In the genomic region with DNA sequence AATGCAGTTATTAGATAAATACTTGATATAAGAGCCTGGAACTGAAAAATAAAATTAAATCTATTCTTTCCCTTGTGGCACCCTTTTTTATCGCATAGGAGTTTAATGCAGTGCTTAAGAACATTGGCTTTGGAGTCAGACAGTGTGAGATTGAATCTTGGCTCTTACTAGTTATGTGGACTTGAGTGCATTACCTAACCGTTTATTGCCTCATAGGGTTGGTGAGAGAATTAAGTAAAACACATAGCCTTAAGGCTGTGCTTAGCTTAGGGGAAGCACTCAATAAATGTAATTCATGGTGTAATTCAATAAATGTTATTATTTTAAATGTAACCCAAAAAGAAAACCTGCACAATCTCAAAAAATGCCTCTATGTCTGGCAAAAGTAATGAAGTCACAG, we compare ENCODE assay signal across 8 cellular contexts. TPM values are rescaled to one million over a fixed set of nuclear protein-coding genes. Genes with fewer than 3 reads are reported as not detected.
DNase-seq lines count a peak whose midpoint lies in the region; ATAC-seq, FAIRE-seq and TF ChIP-seq lines count a peak whose summit lies in the region.
"Had no signal": no experiment of that assay in that cellular context is flagged by ENCODE, and none has a peak within 500 bp of the region (broad histone marks: within the 10 kb centered on the region; RNA-seq: fewer than 3 reads in every experiment).

No MANE protein-coding gene starts in this region.

- no peak overlapping the region for H3K14ac ChIP-seq in H1 (ENCODE audit: insufficient read length)

- TF ChIP-seq CTCF in Panc1 (IDR thresholded peaks at IDR 0.05): no peak
- no peak for TF ChIP-seq CTCF in H1 (IDR thresholded peaks at IDR 0.05; ENCODE audit: control extremely low read depth in 1 of 3, insufficient read depth in 1 of 3, low read depth in 1 of 3, low read length in 3 of 3)
- TF ChIP-seq CTCF in smooth muscle cell (IDR thresholded peaks at IDR 0.05; ENCODE audit: borderline replicate concordance, insufficient read depth, poor library complexity, severe bottlenecking): no peak

- POLR2A ChIA-PET in Panc1 (lab: Charles Lee): interaction anchor here (0.6 to 1.0 kb wide), 5 partner anchors 36 to 352 kb away, joined by 3 to 7 read pairs (median 4); no protein-coding TSS in a partner anchor
- POLR2A ChIA-PET in H1 (lab: Charles Lee; ENCODE audit: partially characterized antibody): interaction anchor here (0.7 kb wide), 1 partner anchor 20 kb away, joined by 5 read pairs; no protein-coding TSS in a partner anchor

- no peak overlapping the region for H3K18ac ChIP-seq in H1 (ENCODE audit: extremely low read depth, low read length)

- no peak overlapping the region for H4K91ac ChIP-seq in H1 (replicated peaks; ENCODE audit: insufficient read length, low read length)

- no peak overlapping the region for H4K8ac ChIP-seq in H1 (ENCODE audit: extremely low read depth, insufficient read depth, low read length)

- H3K4me1 ChIP-seq in Panc1 (ENCODE audit: control insufficient read depth, insufficient read depth, low read length) (peaks cover 35% of the 10 kb centered on the region), H1 (replicated peaks in 1 of 4; ENCODE audit: control insufficient read depth in 3 of 4, insufficient read depth in 4 of 4, low read length in 3 of 4) (peaks cover 0 to 12% (median 7%) of the 10 kb centered on the region in 4 experiments; a peak in 6 of 7 replicates), smooth muscle cell (ENCODE audit: low read depth) (peaks cover 9% of the 10 kb centered on the region)

- no peaks in the 10 kb centered on the region for H3K9me3 ChIP-seq in Panc1 (ENCODE audit: control insufficient read depth, insufficient read depth, low read depth, low read length)
- H3K9me3 ChIP-seq in H1 (ENCODE audit: insufficient read depth in 2 of 2, low read depth in 1 of 2, low read length in 1 of 2): no peaks in the 10 kb centered on the region
- H3K9me3 ChIP-seq in smooth muscle cell (replicated peaks; ENCODE audit: low read depth): no peaks in the 10 kb centered on the region

- no peak overlapping the region for H2BK15ac ChIP-seq in H1 (ENCODE audit: low read length)

- DNase-seq in GM12891 (ENCODE audit: insufficient read length, low spot score) (no peak), Panc1 (ENCODE audit: low read depth, low spot score) (no peak), H1 (ENCODE audit: low read depth in 1 of 2, low spot score in 2 of 2) (no peak), smooth muscle cell (lab: John Stamatoyannopoulos, UW; ENCODE audit: unreplicated experiment) (no peak), NCI-H2081 (lab: John Stamatoyannopoulos, UW) (no peak)
- no peak for DNase-seq in activated effector memory CD4-positive, alpha-beta T cell treated with Interleukin-2 at 50 U/mL for 16 hours
- DNase-seq: occipital lobe had no signal

- no peak overlapping the region for H2BK12ac ChIP-seq in H1 (ENCODE audit: low read depth, low read length)

- FAIRE-seq in GM12891 (lab: Jason Lieb, UNC): no peak
- no peak for FAIRE-seq in H1 (lab: Jason Lieb, UNC)

- no peak overlapping the region for H2BK20ac ChIP-seq in H1 (ENCODE audit: low read length)

- H3K23me2 ChIP-seq in H1 (ENCODE audit: low read depth, low read length): peaks cover 12% of the 10 kb centered on the region

- no peak for ATAC-seq in Panc1
- ATAC-seq in GM18867 (IDR thresholded peaks at IDR 0.05; ENCODE audit: unreplicated experiment): no peak

- H3K27ac ChIP-seq in Panc1 (ENCODE audit: low read length): peak overlapping the region; percentile 52
- H3K27ac ChIP-seq in H1 (ENCODE audit: low read depth, low read length): no peak overlapping the region
- no peak overlapping the region for H3K27ac ChIP-seq in smooth muscle cell (ENCODE audit: low read depth)

- CTCF ChIA-PET in Panc1 (lab: Charles Lee) (interaction anchor here (1.0 to 2.5 kb wide), 2 partner anchors 93 to 115 kb away, joined by 5 to 16 read pairs; no protein-coding TSS in a partner anchor), H1 (lab: Charles Lee; ENCODE audit: partially characterized antibody) (interaction anchor here (1.3 kb wide), 1 partner anchor 136 kb away, joined by 5 read pairs; no protein-coding TSS in a partner anchor)

- peaks cover 6 to 9% of the 10 kb centered on the region in 2 experiments for H4K20me1 ChIP-seq in H1 (replicated peaks in 1 of 2; ENCODE audit: control insufficient read depth in 1 of 2, insufficient read depth in 2 of 2, low read length in 2 of 2)
- H4K20me1 ChIP-seq in smooth muscle cell (ENCODE audit: low read depth): peaks cover 71% of the 10 kb centered on the region

- TF ChIP-seq POLR2A in GM12891 (IDR thresholded peaks at IDR 0.05; ENCODE audit: low read depth, low read length) (0 out of 2 replicates have a peak, but pooled peaks have one; percentile 31), H1 (IDR thresholded peaks at IDR 0.05; ENCODE audit: control extremely low read depth in 1 of 2, low read depth in 2 of 2, low read length in 2 of 2) (no peak)

- H3K79me1 ChIP-seq in H1 (ENCODE audit: low read depth, low read length): peaks cover 4% of the 10 kb centered on the region; the same call in 1 of the 2 replicates

- H3K9ac ChIP-seq in H1 (replicated peaks in 1 of 4; ENCODE audit: extremely low read depth in 1 of 4, low read depth in 3 of 4, low read length in 3 of 4) (no peak overlapping the region), smooth muscle cell (ENCODE audit: low read depth) (no peak overlapping the region)

- WGBS in H1 (ENCODE audit: extremely low coverage in 1 of 2, insufficient coverage in 1 of 2, insufficient read length in 1 of 2, insufficient replicate concordance in 2 of 2, low coverage in 1 of 2, low lambda C conversion rate in 2 of 2, missing lambda C conversion rate in 1 of 2), 2 experiments: 86% methylated on average over 2 of the region's 2 CpGs; no CpG with 5 or more reads in 1 of the 2 experiments
- WGBS in smooth muscle cell (ENCODE audit: low lambda C conversion rate): 80% methylated on average over 2 of the region's 2 CpGs

- intact Hi-C loops in Panc1 (cut with micrococcal nuclease; ENCODE audit: unreplicated experiment): no loop called here

- H2AK5ac ChIP-seq in H1 (ENCODE audit: low read depth, low read length): no peak overlapping the region

- TF ChIP-seq RAD21 in H1 (IDR thresholded peaks at IDR 0.05 in 1 of 2, conservative IDR thresholded peaks at IDR 0.05 in 1 of 2; ENCODE audit: low read depth in 2 of 2, low read length in 2 of 2): no peak

- no peak overlapping the region for H2BK120ac ChIP-seq in H1 (replicated peaks; ENCODE audit: low read depth, low read length)

- peak overlapping the region; percentile 36 for H3K56ac ChIP-seq in H1 (replicated peaks; ENCODE audit: insufficient read length, low read depth, low read length)

- no peaks in the 10 kb centered on the region for H3F3A ChIP-seq in smooth muscle cell (ENCODE audit: low read depth)

- H2AFZ ChIP-seq in H1 (ENCODE audit: low read length): no peak overlapping the region
- H2AFZ ChIP-seq in smooth muscle cell (ENCODE audit: low read depth): no peak overlapping the region

- no peak overlapping the region for H2BK5ac ChIP-seq in H1 (ENCODE audit: low read depth, low read length)

- H4K5ac ChIP-seq in H1 (ENCODE audit: insufficient read length, low read depth, low read length): no peak overlapping the region

- in situ Hi-C loops in Panc1 (cut with HindIII; ENCODE audit: low pct_unique_long_range_greater_than_20kb, low sequenced_read_pairs): loop anchor here (25.0 kb wide), 1 partner anchor 127 kb away; no protein-coding TSS in a partner anchor

- H3K23ac ChIP-seq in H1 (ENCODE audit: insufficient read length): no peak overlapping the region

- no TSS peak for BruUV-seq in Panc1 (replicated peaks; lab: Mats Ljungman, UMichigan)

- H3K4me2 ChIP-seq in H1 (ENCODE audit: insufficient read depth in 1 of 2, low read depth in 2 of 2, low read length in 2 of 2): no peak overlapping the region; a peak in 1 of 4 replicates
- H3K4me2 ChIP-seq in smooth muscle cell: peak overlapping the region; percentile 16

- no peak overlapping the region for H3K4ac ChIP-seq in H1 (replicated peaks; ENCODE audit: insufficient read length, low read depth, low read length)

- H3K4me3 ChIP-seq in Panc1 (ENCODE audit: low read depth in 2 of 2, low read length in 2 of 2): peak overlapping the region; percentile 89; a peak in 3 of 4 replicates
- no peak overlapping the region for H3K4me3 ChIP-seq in H1 (ENCODE audit: extremely low read depth in 1 of 4, insufficient read depth in 2 of 4, low read depth in 3 of 4, low read length in 4 of 4)
- no peak overlapping the region for H3K4me3 ChIP-seq in smooth muscle cell

- H3K79me2 ChIP-seq in H1 (ENCODE audit: control insufficient read depth in 1 of 2, insufficient read depth in 2 of 2, low read length in 2 of 2): peaks cover 0 to 49% of the 10 kb centered on the region in 2 experiments; a peak in 2 of 4 replicates
- peaks cover 63% of the 10 kb centered on the region for H3K79me2 ChIP-seq in smooth muscle cell (ENCODE audit: low read depth)

- H3K27me3 ChIP-seq in Panc1 (ENCODE audit: control insufficient read depth, insufficient read depth, low read length): peaks cover 17% of the 10 kb centered on the region
- no peaks in the 10 kb centered on the region; a peak in 3 of 7 replicates for H3K27me3 ChIP-seq in H1 (replicated peaks in 1 of 4; ENCODE audit: control insufficient read depth in 3 of 4, extremely low read depth in 1 of 4, insufficient read depth in 3 of 4, low read length in 3 of 4)
- H3K27me3 ChIP-seq in smooth muscle cell (ENCODE audit: low read depth): no peaks in the 10 kb centered on the region

- TF ChIP-seq EP300 in H1 (IDR thresholded peaks at IDR 0.05; ENCODE audit: borderline replicate concordance in 1 of 2, low read depth in 2 of 2, low read length in 2 of 2): no peak

- no peaks in the 10 kb centered on the region; the same call in 1 of the 2 replicates for H3K36me3 ChIP-seq in Panc1 (ENCODE audit: control insufficient read depth, insufficient read depth, low read length)
- no peaks in the 10 kb centered on the region for H3K36me3 ChIP-seq in H1 (ENCODE audit: control insufficient read depth in 2 of 4, insufficient read depth in 4 of 4, low read length in 3 of 4)
- no peaks in the 10 kb centered on the region for H3K36me3 ChIP-seq in smooth muscle cell (ENCODE audit: low read depth)

RNA-seq across cellular contexts. Expression of gene STK17A, which starts 2.6 kb away (rescaled TPM):
- 49.4 TPM for polyA plus RNA-seq in GM12891 (2012; ENCODE audit: low read depth, missing spikeins)
- total RNA-seq in Panc1 (2021; ENCODE audit: unreplicated experiment) (21.3 TPM), smooth muscle cell (25.5 and 28.2 TPM in 2 replicates)
- polyA plus RNA-seq in Panc1 (2012; ENCODE audit: insufficient read length): 10.2 TPM
- 12.2 and 13.4 TPM in 2 replicates for total RNA-seq in H1 (2021; fragmentation: NEBNext Ultra II Directional; extraction: Animal tissue kit (Norgen Biotek cat#: 25700))
- polyA plus RNA-seq in H1 (2011; rRNA removed) (2.0 and 2.2 TPM in 2 replicates), smooth muscle cell (21.0 and 26.8 TPM in 2 replicates)
- polyA plus RNA-seq in H1 (2011; cell fraction: cytosol; rRNA removed): 4.4 TPM
- polyA plus RNA-seq in H1 (2011; cell fraction: nucleus; rRNA removed): 1.7 TPM
- 5.0 to 13.6 TPM (median 5.5 TPM) in 4 replicates for polyA plus RNA-seq in H1 (2012, experiment 1 of 2)
- polyA plus RNA-seq in H1 (2012, experiment 2 of 2): 1.9 TPM
- 6.3 TPM for polyA plus RNA-seq in H1 (2013, experiment 1 of 2)
- polyA plus RNA-seq in H1 (2013, experiment 2 of 2): 6.4 TPM
- polyA minus RNA-seq in H1 (2011; rRNA and poly(A)+ RNA removed): 2.3 and 2.6 TPM in 2 replicates
- 3.7 TPM for polyA minus RNA-seq in H1 (2011; cell fraction: cytosol; rRNA and poly(A)+ RNA removed)
- polyA minus RNA-seq in H1 (2011; cell fraction: nucleus; rRNA and poly(A)+ RNA removed): 3.8 TPM

Comparison
In these comparisons a context has a peak if more than half of its experiments do, and no peak if none do; other contexts are left out.
1. H3K4me3 ChIP-seq: peak in Panc1 (2 of 2); none in H1 (0 of 4) and smooth muscle cell (single experiment).